ENCODE assay signal across 18 cellular contexts in the genomic region with DNA sequence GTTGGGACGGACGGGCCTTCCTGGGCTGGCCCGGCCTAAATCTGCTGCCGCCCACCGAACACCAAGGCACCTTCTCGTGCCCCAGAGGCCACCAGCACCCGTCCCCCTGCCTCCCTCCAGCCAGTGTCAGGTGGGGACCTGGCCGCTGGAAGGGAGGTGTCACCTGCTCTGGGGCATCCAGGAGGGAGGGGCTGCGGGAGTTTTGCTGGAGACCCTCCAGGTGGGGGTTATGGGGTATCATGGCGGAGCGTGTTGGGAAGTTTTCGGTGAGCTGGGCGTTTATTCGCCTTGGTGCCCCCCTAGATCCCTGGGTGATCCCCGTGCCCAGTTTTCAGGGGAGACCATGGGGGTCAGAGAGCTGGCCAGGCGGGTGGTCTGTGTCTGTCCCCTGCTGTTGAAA. TPM values are rescaled to one million over a fixed set of nuclear protein-coding genes. Genes with fewer than 3 reads are reported as not detected.
DNase-seq lines count a peak whose midpoint lies in the region; ATAC-seq and TF ChIP-seq lines count a peak whose summit lies in the region.
"Had no signal": no experiment of that assay in that cellular context is flagged by ENCODE, and none has a peak within 500 bp of the region (broad histone marks: within the 10 kb centered on the region; RNA-seq: fewer than 3 reads in every experiment).

No MANE protein-coding gene starts in this region.

- WGBS in neuronal stem cell (ENCODE audit: extremely low coverage in 2 of 2, insufficient read length in 2 of 2, insufficient replicate concordance in 1 of 2), 2 donors = no CpG with 5 or more reads among the region's 16 CpGs

- no peak overlapping the region for H2BK12ac ChIP-seq in neuronal stem cell (ENCODE audit: low read length)

- H3K36me3 ChIP-seq in neuronal stem cell (replicated peaks in 1 of 2; ENCODE audit: control insufficient read depth in 2 of 2, insufficient read depth in 2 of 2, low read length in 2 of 2) (peaks cover 16 to 62% of the 10 kb centered on the region in 2 donors), upper lobe of right lung (peaks cover 10% of the 10 kb centered on the region)

- no peaks in the 10 kb centered on the region for H3K27me3 Mint-ChIP-seq in activated CD4-positive, alpha-beta T cell treated with anti-CD3 and anti-CD28 coated beads, Interleukin-2, amount 10 ng/mL, durations not matched to agents 24 days and 14 days
- no peaks in the 10 kb centered on the region for H3K27me3 Mint-ChIP-seq in central memory CD8-positive, alpha-beta T cell
- H3K27me3 Mint-ChIP-seq: CD4-positive, alpha-beta memory T cell had no signal

- H3K9me3 ChIP-seq in neuronal stem cell (replicated peaks in 1 of 2; ENCODE audit: control insufficient read depth in 2 of 2, insufficient read depth in 1 of 2, low read depth in 1 of 2, low read length in 2 of 2) (peaks cover 3 to 8% of the 10 kb centered on the region in 2 donors), upper lobe of right lung (no peaks in the 10 kb centered on the region)
- H3K9me3 ChIP-seq: A549 had no signal

- peaks cover 24% of the 10 kb centered on the region for H3K36me3 Mint-ChIP-seq in activated CD4-positive, alpha-beta T cell treated with anti-CD3 and anti-CD28 coated beads, Interleukin-2, amount 10 ng/mL, durations not matched to agents 24 days and 14 days (ENCODE audit: low read depth)
- peaks cover 30% of the 10 kb centered on the region for H3K36me3 Mint-ChIP-seq in central memory CD8-positive, alpha-beta T cell (ENCODE audit: insufficient read depth)

- no peak for DNase-seq in activated CD4-positive, alpha-beta T cell treated with anti-CD3 and anti-CD28 coated beads, Interleukin-2, amount 10 ng/mL, durations not matched to agents 24 days and 14 days
- DNase-seq in activated CD4-positive, alpha-beta T cell treated with anti-CD3 and anti-CD28 coated beads, Interleukin-2, amount 50 U/mL, for 48 hours = no peak
- no peak for DNase-seq in central memory CD8-positive, alpha-beta T cell (ENCODE audit: low spot score in 2 of 2)
- DNase-seq in neuronal stem cell (ENCODE audit: low spot score) = no peak
- DNase-seq in stimulated activated CD4-positive, alpha-beta T cell treated with anti-CD3 and anti-CD28 coated beads, Interleukin-1b, Interleukin-23, amount 100 ng/mL, for 48 hours = no peak
- DNase-seq in upper lobe of right lung = no peak
- DNase-seq: AML-193; CD4-positive, alpha-beta memory T cell; DMS153; DMS79; GDM1; HCEC 1CT had no signal

- no peak overlapping the region for H3K4me2 ChIP-seq in neuronal stem cell (ENCODE audit: insufficient read depth, low read length, poor library complexity, severe bottlenecking)
- H3K4me2 ChIP-seq: A549, GM23338 had no signal

- peak overlapping the region; percentile 24 for H2BK5ac ChIP-seq in neuronal stem cell (ENCODE audit: low read length)

- no peak overlapping the region for H2AK5ac ChIP-seq in neuronal stem cell (ENCODE audit: low read depth, low read length)

- H3K27me3 ChIP-seq in neuronal stem cell (ENCODE audit: control insufficient read depth in 3 of 3, insufficient read depth in 3 of 3, low read depth in 1 of 3, low read length in 3 of 3) (no peaks in the 10 kb centered on the region), upper lobe of right lung (no peaks in the 10 kb centered on the region)

- no peak for ATAC-seq in central memory CD8-positive, alpha-beta T cell (replicated peaks; ENCODE audit: extremely low read depth, poor library complexity, severe bottlenecking)
- ATAC-seq in HG03135 (IDR thresholded peaks at IDR 0.05; ENCODE audit: unreplicated experiment) = no peak
- ATAC-seq in upper lobe of right lung = no peak
- ATAC-seq: A549, GM23338, HepG2 had no signal

- no peak for TF ChIP-seq CTCF in upper lobe of right lung (IDR thresholded peaks at IDR 0.05)

- H3K4me1 ChIP-seq in neuronal stem cell (ENCODE audit: control insufficient read depth in 2 of 2, insufficient read depth in 1 of 2, low read depth in 1 of 2, low read length in 2 of 2) (peaks cover 0 to 8% of the 10 kb centered on the region in 2 donors), upper lobe of right lung (no peaks in the 10 kb centered on the region)
- H3K4me1 ChIP-seq: A549 had no signal

- peaks cover 8% of the 10 kb centered on the region for H3K4me1 Mint-ChIP-seq in activated CD4-positive, alpha-beta T cell treated with anti-CD3 and anti-CD28 coated beads, Interleukin-2, amount 10 ng/mL, durations not matched to agents 24 days and 14 days
- H3K4me1 Mint-ChIP-seq in central memory CD8-positive, alpha-beta T cell = peaks cover 13% of the 10 kb centered on the region

- H3K4ac ChIP-seq in neuronal stem cell (ENCODE audit: low read length) = no peak overlapping the region

- H3K27ac Mint-ChIP-seq in activated CD4-positive, alpha-beta T cell treated with anti-CD3 and anti-CD28 coated beads, Interleukin-2, amount 10 ng/mL, durations not matched to agents 24 days and 14 days = peak overlapping the region; percentile 20
- H3K27ac Mint-ChIP-seq in central memory CD8-positive, alpha-beta T cell (ENCODE audit: low read depth) = peak overlapping the region; percentile 68
- H3K27ac Mint-ChIP-seq: GM23338 had no signal

- H3K27ac ChIP-seq in neuronal stem cell (replicated peaks; ENCODE audit: low read length) (no peak overlapping the region), upper lobe of right lung (no peak overlapping the region)
- H3K27ac ChIP-seq: 22Rv1, A549 had no signal

- no peaks in the 10 kb centered on the region for H3K9me3 Mint-ChIP-seq in activated CD4-positive, alpha-beta T cell treated with anti-CD3 and anti-CD28 coated beads, Interleukin-2, amount 10 ng/mL, durations not matched to agents 24 days and 14 days
- H3K9me3 Mint-ChIP-seq in central memory CD8-positive, alpha-beta T cell = no peaks in the 10 kb centered on the region
- H3K9me3 Mint-ChIP-seq: CD14-positive monocyte; CD4-positive, alpha-beta memory T cell; GM23338 had no signal

- no peak overlapping the region for H3K23ac ChIP-seq in neuronal stem cell (ENCODE audit: low read depth, low read length, poor library complexity)

- H3K79me1 ChIP-seq in neuronal stem cell (ENCODE audit: low read depth, low read length) = peaks cover 51% of the 10 kb centered on the region

- H2AFZ ChIP-seq in neuronal stem cell (ENCODE audit: low read length) = no peak overlapping the region
- H2AFZ ChIP-seq: GM23338 had no signal

- intact Hi-C loops in activated CD4-positive, alpha-beta T cell treated with anti-CD3 and anti-CD28 coated beads, Interleukin-2, amount 10 ng/mL, durations not matched to agents 24 days and 14 days (cut with micrococcal nuclease) = no loop called here
- intact Hi-C loops in upper lobe of right lung (cut with DNase I) = no loop called here

- no peak overlapping the region for H3K9ac ChIP-seq in neuronal stem cell (ENCODE audit: low read depth, low read length, poor library complexity)

- H3K18ac ChIP-seq in neuronal stem cell (ENCODE audit: low read length) = no peak overlapping the region

- H4K91ac ChIP-seq in neuronal stem cell (ENCODE audit: low read depth, low read length, poor library complexity) = no peak overlapping the region

- H2BK120ac ChIP-seq in neuronal stem cell (ENCODE audit: low read depth, low read length) = no peak overlapping the region

- no peak overlapping the region for H3K4me3 Mint-ChIP-seq in activated CD4-positive, alpha-beta T cell treated with anti-CD3 and anti-CD28 coated beads, Interleukin-2, amount 10 ng/mL, durations not matched to agents 24 days and 14 days
- no peak overlapping the region for H3K4me3 Mint-ChIP-seq in central memory CD8-positive, alpha-beta T cell
- H3K4me3 Mint-ChIP-seq: CD14-positive monocyte, GM23338 had no signal

- no peak overlapping the region for H3K14ac ChIP-seq in neuronal stem cell (ENCODE audit: low read length)

- no peak overlapping the region for H3K4me3 ChIP-seq in neuronal stem cell (ENCODE audit: low read length in 2 of 2)
- H3K4me3 ChIP-seq in upper lobe of right lung = no peak overlapping the region
- H3K4me3 ChIP-seq: A549, GM23338 had no signal

- H2BK15ac ChIP-seq in neuronal stem cell (ENCODE audit: low read length) = no peak overlapping the region

- peak overlapping the region; percentile 43 for H4K8ac ChIP-seq in neuronal stem cell (ENCODE audit: low read depth, low read length)

RNA-seq across cellular contexts. Expression of a gene that starts 9.7 kb away (rescaled TPM):
- 91.7 and 92.8 TPM in 2 replicates for total RNA-seq in activated CD4-positive, alpha-beta T cell treated with anti-CD3 and anti-CD28 coated beads, Interleukin-2, amount 10 ng/mL, durations not matched to agents 24 days and 14 days
- 162 TPM for polyA plus RNA-seq in neuronal stem cell (2013, experiment 1 of 2)
- 157 TPM for polyA plus RNA-seq in neuronal stem cell (2013, experiment 2 of 2)
- 60.6 TPM for total RNA-seq in upper lobe of right lung

RNA-seq across cellular contexts. Expression of a gene that starts 45.4 kb away (rescaled TPM):
- total RNA-seq in activated CD4-positive, alpha-beta T cell treated with anti-CD3 and anti-CD28 coated beads, Interleukin-2, amount 10 ng/mL, durations not matched to agents 24 days and 14 days = 8.8 and 10.6 TPM in 2 replicates
- polyA plus RNA-seq in neuronal stem cell (2013, experiment 1 of 2) = 4.4 TPM
- polyA plus RNA-seq in neuronal stem cell (2013, experiment 2 of 2) = 3.8 TPM
- 6.3 TPM for total RNA-seq in upper lobe of right lung

RNA-seq across cellular contexts. Expression of a gene that starts 45.4 kb away (rescaled TPM):
- total RNA-seq in activated CD4-positive, alpha-beta T cell treated with anti-CD3 and anti-CD28 coated beads, Interleukin-2, amount 10 ng/mL, durations not matched to agents 24 days and 14 days = 39.2 and 42.4 TPM in 2 replicates
- polyA plus RNA-seq in neuronal stem cell (2013, experiment 1 of 2) = 49.3 TPM
- polyA plus RNA-seq in neuronal stem cell (2013, experiment 2 of 2) = 49.1 TPM
- 73.2 TPM for total RNA-seq in upper lobe of right lung
